In genomic region chr11:34408580-34409172, GRCh38 we compare ENCODE assay signal across 2 cellular contexts.
TF ChIP-seq lines count a peak whose summit lies in the region.

No MANE protein-coding gene starts in this region.

TF ChIP-seq in A549, 52 proteins besides CTCF, POLR2A, EP300 and RAD21:
- TF ChIP-seq SREBF2 (IDR thresholded peaks at IDR 0.05) (no peak), MAFK (IDR thresholded peaks at IDR 0.05; ENCODE audit: partially characterized antibody) (peak; percentile 93)

TF ChIP-seq in K562, 482 proteins besides CTCF, POLR2A, EP300 and RAD21 (continues in another document):
- TF ChIP-seq ZKSCAN8 (CRISPR knock-in tag; IDR thresholded peaks at IDR 0.05) (no peak), SNIP1 (IDR thresholded peaks at IDR 0.05; ENCODE audit: low read depth) (no peak), ZNF311 (CRISPR knock-in tag; IDR thresholded peaks at IDR 0.05) (no peak), HNRNPL (IDR thresholded peaks at IDR 0.05; ENCODE audit: low read depth, low read length) (no peak), PTBP1 (IDR thresholded peaks at IDR 0.05; ENCODE audit: low read depth, low read length) (no peak), TAF1 (IDR thresholded peaks at IDR 0.05; ENCODE audit: control insufficient read depth, extremely low read depth, insufficient read depth, low read length, severe bottlenecking) (no peak), BMI1 (IDR thresholded peaks at IDR 0.05; ENCODE audit: low read length) (no peak), ZNF384 (IDR thresholded peaks at IDR 0.05; ENCODE audit: low read depth, low read length) (no peak), ZNF143 (CRISPR knock-in tag; IDR thresholded peaks at IDR 0.05) (no peak), ARID3B (CRISPR knock-in tag; IDR thresholded peaks at IDR 0.05; ENCODE audit: borderline replicate concordance) (no peak), CBX3 (IDR thresholded peaks at IDR 0.05; ENCODE audit: borderline replicate concordance in 1 of 2, low read length in 2 of 2) (no peak), ZNF3 (CRISPR knock-in tag; IDR thresholded peaks at IDR 0.05) (no peak), ZFPM2 (CRISPR knock-in tag; IDR thresholded peaks at IDR 0.05) (no peak), NFIC (IDR thresholded peaks at IDR 0.05) (peak; percentile 59), MAFG (tag; conservative IDR thresholded peaks at IDR 0.05) (peak; percentile 97), TEAD2 (tag; IDR thresholded peaks at IDR 0.05) (no peak), TEAD4 (IDR thresholded peaks at IDR 0.05; ENCODE audit: low read length) (no peak), TEAD4 (CRISPR knock-in tag; IDR thresholded peaks at IDR 0.05; ENCODE audit: borderline replicate concordance) (no peak), ZNF263 (CRISPR knock-in tag; IDR thresholded peaks at IDR 0.05; ENCODE audit: borderline replicate concordance) (no peak), CTBP1 (IDR thresholded peaks at IDR 0.05; ENCODE audit: borderline replicate concordance) (no peak), ZNF282 (CRISPR knock-in tag; IDR thresholded peaks at IDR 0.05) (no peak), MTA2 (IDR thresholded peaks at IDR 0.05; ENCODE audit: low read depth) (no peak), ZNF316 (IDR thresholded peaks at IDR 0.05) (peak; percentile 96), WHSC1 (IDR thresholded peaks at IDR 0.05; ENCODE audit: low read length) (no peak), RNF219 (CRISPR knock-in tag; IDR thresholded peaks at IDR 0.05) (no peak), L3MBTL2 (IDR thresholded peaks at IDR 0.05) (no peak), NR4A1 (CRISPR knock-in tag; IDR thresholded peaks at IDR 0.05) (no peak), NR4A1 (tag; IDR thresholded peaks at IDR 0.05) (no peak), C11orf30 (IDR thresholded peaks at IDR 0.05; ENCODE audit: low read depth) (peak; percentile 95), SIN3B (IDR thresholded peaks at IDR 0.05; ENCODE audit: low read depth) (no peak), KHSRP (IDR thresholded peaks at IDR 0.05) (no peak), ZZZ3 (IDR thresholded peaks at IDR 0.05) (no peak), NEUROD1 (IDR thresholded peaks at IDR 0.05; ENCODE audit: borderline replicate concordance, low read depth, low read length, partially characterized antibody) (no peak), HMG20A (CRISPR knock-in tag; conservative IDR thresholded peaks at IDR 0.05) (no peak), ZBTB12 (CRISPR knock-in tag; IDR thresholded peaks at IDR 0.05) (no peak), MAFK (IDR thresholded peaks at IDR 0.05; ENCODE audit: low read length) (peak; percentile 93), SMARCE1 (IDR thresholded peaks at IDR 0.05) (no peak), RBM15 (IDR thresholded peaks at IDR 0.05; ENCODE audit: insufficient read depth, low read length) (no peak), ZNF347 (CRISPR knock-in tag; IDR thresholded peaks at IDR 0.05; ENCODE audit: low read depth) (no peak)
- TF ChIP-seq, protein P1, sequence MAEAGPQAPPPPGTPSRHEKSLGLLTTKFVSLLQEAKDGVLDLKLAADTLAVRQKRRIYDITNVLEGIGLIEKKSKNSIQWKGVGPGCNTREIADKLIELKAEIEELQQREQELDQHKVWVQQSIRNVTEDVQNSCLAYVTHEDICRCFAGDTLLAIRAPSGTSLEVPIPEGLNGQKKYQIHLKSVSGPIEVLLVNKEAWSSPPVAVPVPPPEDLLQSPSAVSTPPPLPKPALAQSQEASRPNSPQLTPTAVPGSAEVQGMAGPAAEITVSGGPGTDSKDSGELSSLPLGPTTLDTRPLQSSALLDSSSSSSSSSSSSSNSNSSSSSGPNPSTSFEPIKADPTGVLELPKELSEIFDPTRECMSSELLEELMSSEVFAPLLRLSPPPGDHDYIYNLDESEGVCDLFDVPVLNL (CRISPR knock-in tag; IDR thresholded peaks at IDR 0.05; ENCODE audit: low read depth), result no peak
- TF ChIP-seq, protein P2, sequence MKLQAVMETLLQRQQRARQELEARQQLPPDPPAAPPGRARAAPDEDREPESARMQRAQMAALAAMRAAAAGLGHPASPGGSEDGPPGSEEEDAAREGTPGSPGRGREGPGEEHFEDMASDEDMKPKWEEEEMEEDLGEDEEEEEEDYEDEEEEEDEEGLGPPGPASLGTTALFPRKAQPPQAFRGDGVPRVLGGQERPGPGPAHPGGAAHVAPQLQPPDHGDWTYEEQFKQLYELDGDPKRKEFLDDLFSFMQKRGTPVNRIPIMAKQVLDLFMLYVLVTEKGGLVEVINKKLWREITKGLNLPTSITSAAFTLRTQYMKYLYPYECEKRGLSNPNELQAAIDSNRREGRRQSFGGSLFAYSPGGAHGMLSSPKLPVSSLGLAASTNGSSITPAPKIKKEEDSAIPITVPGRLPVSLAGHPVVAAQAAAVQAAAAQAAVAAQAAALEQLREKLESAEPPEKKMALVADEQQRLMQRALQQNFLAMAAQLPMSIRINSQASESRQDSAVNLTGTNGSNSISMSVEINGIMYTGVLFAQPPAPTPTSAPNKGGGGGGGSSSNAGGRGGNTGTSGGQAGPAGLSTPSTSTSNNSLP (IDR thresholded peaks at IDR 0.05; ENCODE audit: borderline replicate concordance, low read depth, low read length), result no peak
- TF ChIP-seq, protein P3, sequence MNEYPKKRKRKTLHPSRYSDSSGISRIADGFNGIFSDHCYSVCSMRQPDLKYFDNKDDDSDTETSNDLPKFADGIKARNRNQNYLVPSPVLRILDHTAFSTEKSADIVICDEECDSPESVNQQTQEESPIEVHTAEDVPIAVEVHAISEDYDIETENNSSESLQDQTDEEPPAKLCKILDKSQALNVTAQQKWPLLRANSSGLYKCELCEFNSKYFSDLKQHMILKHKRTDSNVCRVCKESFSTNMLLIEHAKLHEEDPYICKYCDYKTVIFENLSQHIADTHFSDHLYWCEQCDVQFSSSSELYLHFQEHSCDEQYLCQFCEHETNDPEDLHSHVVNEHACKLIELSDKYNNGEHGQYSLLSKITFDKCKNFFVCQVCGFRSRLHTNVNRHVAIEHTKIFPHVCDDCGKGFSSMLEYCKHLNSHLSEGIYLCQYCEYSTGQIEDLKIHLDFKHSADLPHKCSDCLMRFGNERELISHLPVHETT (CRISPR knock-in tag; conservative IDR thresholded peaks at IDR 0.05 in 1 of 2, IDR thresholded peaks at IDR 0.05 in 1 of 2), result no peak
- TF ChIP-seq, protein P4, sequence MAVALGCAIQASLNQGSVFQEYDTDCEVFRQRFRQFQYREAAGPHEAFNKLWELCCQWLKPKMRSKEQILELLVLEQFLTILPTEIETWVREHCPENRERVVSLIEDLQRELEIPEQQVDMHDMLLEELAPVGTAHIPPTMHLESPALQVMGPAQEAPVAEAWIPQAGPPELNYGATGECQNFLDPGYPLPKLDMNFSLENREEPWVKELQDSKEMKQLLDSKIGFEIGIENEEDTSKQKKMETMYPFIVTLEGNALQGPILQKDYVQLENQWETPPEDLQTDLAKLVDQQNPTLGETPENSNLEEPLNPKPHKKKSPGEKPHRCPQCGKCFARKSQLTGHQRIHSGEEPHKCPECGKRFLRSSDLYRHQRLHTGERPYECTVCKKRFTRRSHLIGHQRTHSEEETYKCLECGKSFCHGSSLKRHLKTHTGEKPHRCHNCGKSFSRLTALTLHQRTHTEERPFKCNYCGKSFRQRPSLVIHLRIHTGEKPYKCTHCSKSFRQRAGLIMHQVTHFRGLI (CRISPR knock-in tag; IDR thresholded peaks at IDR 0.05), result no peak
- TF ChIP-seq, protein P5, sequence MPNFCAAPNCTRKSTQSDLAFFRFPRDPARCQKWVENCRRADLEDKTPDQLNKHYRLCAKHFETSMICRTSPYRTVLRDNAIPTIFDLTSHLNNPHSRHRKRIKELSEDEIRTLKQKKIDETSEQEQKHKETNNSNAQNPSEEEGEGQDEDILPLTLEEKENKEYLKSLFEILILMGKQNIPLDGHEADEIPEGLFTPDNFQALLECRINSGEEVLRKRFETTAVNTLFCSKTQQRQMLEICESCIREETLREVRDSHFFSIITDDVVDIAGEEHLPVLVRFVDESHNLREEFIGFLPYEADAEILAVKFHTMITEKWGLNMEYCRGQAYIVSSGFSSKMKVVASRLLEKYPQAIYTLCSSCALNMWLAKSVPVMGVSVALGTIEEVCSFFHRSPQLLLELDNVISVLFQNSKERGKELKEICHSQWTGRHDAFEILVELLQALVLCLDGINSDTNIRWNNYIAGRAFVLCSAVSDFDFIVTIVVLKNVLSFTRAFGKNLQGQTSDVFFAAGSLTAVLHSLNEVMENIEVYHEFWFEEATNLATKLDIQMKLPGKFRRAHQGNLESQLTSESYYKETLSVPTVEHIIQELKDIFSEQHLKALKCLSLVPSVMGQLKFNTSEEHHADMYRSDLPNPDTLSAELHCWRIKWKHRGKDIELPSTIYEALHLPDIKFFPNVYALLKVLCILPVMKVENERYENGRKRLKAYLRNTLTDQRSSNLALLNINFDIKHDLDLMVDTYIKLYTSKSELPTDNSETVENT (CRISPR knock-in tag; IDR thresholded peaks at IDR 0.05), result no peak
- TF ChIP-seq, protein P6, sequence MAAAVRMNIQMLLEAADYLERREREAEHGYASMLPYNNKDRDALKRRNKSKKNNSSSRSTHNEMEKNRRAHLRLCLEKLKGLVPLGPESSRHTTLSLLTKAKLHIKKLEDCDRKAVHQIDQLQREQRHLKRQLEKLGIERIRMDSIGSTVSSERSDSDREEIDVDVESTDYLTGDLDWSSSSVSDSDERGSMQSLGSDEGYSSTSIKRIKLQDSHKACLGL (CRISPR knock-in tag; IDR thresholded peaks at IDR 0.05; ENCODE audit: borderline replicate concordance, poor library complexity, severe bottlenecking), result no peak
- TF ChIP-seq, protein P7, sequence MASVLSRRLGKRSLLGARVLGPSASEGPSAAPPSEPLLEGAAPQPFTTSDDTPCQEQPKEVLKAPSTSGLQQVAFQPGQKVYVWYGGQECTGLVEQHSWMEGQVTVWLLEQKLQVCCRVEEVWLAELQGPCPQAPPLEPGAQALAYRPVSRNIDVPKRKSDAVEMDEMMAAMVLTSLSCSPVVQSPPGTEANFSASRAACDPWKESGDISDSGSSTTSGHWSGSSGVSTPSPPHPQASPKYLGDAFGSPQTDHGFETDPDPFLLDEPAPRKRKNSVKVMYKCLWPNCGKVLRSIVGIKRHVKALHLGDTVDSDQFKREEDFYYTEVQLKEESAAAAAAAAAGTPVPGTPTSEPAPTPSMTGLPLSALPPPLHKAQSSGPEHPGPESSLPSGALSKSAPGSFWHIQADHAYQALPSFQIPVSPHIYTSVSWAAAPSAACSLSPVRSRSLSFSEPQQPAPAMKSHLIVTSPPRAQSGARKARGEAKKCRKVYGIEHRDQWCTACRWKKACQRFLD (CRISPR knock-in tag; IDR thresholded peaks at IDR 0.05), result no peak
- TF ChIP-seq, protein P8, sequence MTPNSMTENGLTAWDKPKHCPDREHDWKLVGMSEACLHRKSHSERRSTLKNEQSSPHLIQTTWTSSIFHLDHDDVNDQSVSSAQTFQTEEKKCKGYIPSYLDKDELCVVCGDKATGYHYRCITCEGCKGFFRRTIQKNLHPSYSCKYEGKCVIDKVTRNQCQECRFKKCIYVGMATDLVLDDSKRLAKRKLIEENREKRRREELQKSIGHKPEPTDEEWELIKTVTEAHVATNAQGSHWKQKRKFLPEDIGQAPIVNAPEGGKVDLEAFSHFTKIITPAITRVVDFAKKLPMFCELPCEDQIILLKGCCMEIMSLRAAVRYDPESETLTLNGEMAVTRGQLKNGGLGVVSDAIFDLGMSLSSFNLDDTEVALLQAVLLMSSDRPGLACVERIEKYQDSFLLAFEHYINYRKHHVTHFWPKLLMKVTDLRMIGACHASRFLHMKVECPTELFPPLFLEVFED (CRISPR knock-in tag; conservative IDR thresholded peaks at IDR 0.05), result no peak
